8 cellular contexts compared by ENCODE assay signal in genomic region chr17:65122836-65123756, GRCh38. TPM values are rescaled to one million over a fixed set of nuclear protein-coding genes. Genes with fewer than 3 reads are reported as not detected.
DNase-seq lines count a peak whose midpoint lies in the region; ATAC-seq and TF ChIP-seq lines count a peak whose summit lies in the region.

No MANE protein-coding gene starts in this region.

- ATAC-seq in GM21381 (IDR thresholded peaks at IDR 0.05; ENCODE audit: unreplicated experiment) (peak; percentile 72), mucosa of descending colon (peak; percentile 92)

- H3K36me3 ChIP-seq in HUES48 (ENCODE audit: control insufficient read depth, insufficient read depth, low read length) (no peaks in the 10 kb centered on the region), OCI-LY1 (ENCODE audit: insufficient read depth, low read length) (no peaks in the 10 kb centered on the region), mucosa of descending colon (ENCODE audit: low read depth) (no peaks in the 10 kb centered on the region)

- no peaks in the 10 kb centered on the region for H3K79me2 ChIP-seq in OCI-LY1 (ENCODE audit: insufficient read depth, low read length)

- TF ChIP-seq CTCF in OCI-LY1 (IDR thresholded peaks at IDR 0.05; ENCODE audit: low read length), result no peak
- TF ChIP-seq CTCF in mucosa of descending colon (IDR thresholded peaks at IDR 0.05), result no peak

- no peak overlapping the region for H3K27ac ChIP-seq in HUES48 (ENCODE audit: low read depth, low read length)
- H3K27ac ChIP-seq in OCI-LY1 (ENCODE audit: low read depth, low read length, poor library complexity, severe bottlenecking), result peak overlapping the region; percentile 46
- H3K27ac ChIP-seq in epithelial cell of prostate, result peak overlapping the region; percentile 67

- DNase-seq in COLO668 (lab: John Stamatoyannopoulos, UW; ENCODE audit: unreplicated experiment), result peak; percentile 75
- DNase-seq in activated T-cell treated with anti-CD3 and anti-CD28 coated beads for 24 hours (ENCODE audit: low read depth), result peak; percentile 70
- DNase-seq in epithelial cell of prostate (ENCODE audit: low read depth, low spot score), result peak; percentile 37
- DNase-seq in mucosa of descending colon, result peak; percentile 85 to 90 (median 85)
- DNase-seq in stimulated activated CD8-positive, alpha-beta memory T cell treated with anti-CD3 and anti-CD28 coated beads, Interleukin-2, amount 100 ng/mL, for 48 hours (ENCODE audit: low read depth in 2 of 2), result peak; percentile 58 to 68

- intact Hi-C loops in mucosa of descending colon (cut with DNase I, micrococcal nuclease), result no loop called here

- H3K9me3 ChIP-seq in HUES48 (ENCODE audit: control insufficient read depth, insufficient read depth, low read length) (no peaks in the 10 kb centered on the region), OCI-LY1 (ENCODE audit: low read length) (no peaks in the 10 kb centered on the region; the same call in 1 of the 2 replicates), mucosa of descending colon (no peaks in the 10 kb centered on the region)

- H3K4me3 ChIP-seq in HUES48 (ENCODE audit: low read depth, low read length) (peak overlapping the region; percentile 66), OCI-LY1 (ENCODE audit: low read depth, low read length, poor library complexity, severe bottlenecking) (peak overlapping the region; percentile 70), mucosa of descending colon (peak overlapping the region; percentile 25)

- peak overlapping the region; percentile 68 for H3K4me2 ChIP-seq in OCI-LY1 (ENCODE audit: low read length)

- no peaks in the 10 kb centered on the region for H4K20me1 ChIP-seq in OCI-LY1 (ENCODE audit: insufficient read depth, low read length)

- H3F3A ChIP-seq in OCI-LY1 (ENCODE audit: insufficient read depth, low read length), result no peaks in the 10 kb centered on the region

- H3K9me2 ChIP-seq in OCI-LY1 (ENCODE audit: low read depth, low read length), result no peaks in the 10 kb centered on the region

- H3K4me1 ChIP-seq in HUES48 (ENCODE audit: control insufficient read depth, insufficient read depth, low read length), result peaks cover 4% of the 10 kb centered on the region; the same call in 1 of the 2 replicates
- H3K4me1 ChIP-seq in OCI-LY1 (ENCODE audit: insufficient read depth, low read length, severe bottlenecking), result peaks cover 20% of the 10 kb centered on the region
- peaks cover 7% of the 10 kb centered on the region for H3K4me1 ChIP-seq in mucosa of descending colon (ENCODE audit: low read depth)

- H3K27me3 ChIP-seq in HUES48 (ENCODE audit: control insufficient read depth, insufficient read depth, low read length) (no peaks in the 10 kb centered on the region), OCI-LY1 (ENCODE audit: insufficient read depth, low read length) (no peaks in the 10 kb centered on the region)

- H3K9ac ChIP-seq in HUES48 (ENCODE audit: low read depth, low read length) (peak overlapping the region; percentile 72), OCI-LY1 (ENCODE audit: low read length) (peak overlapping the region; percentile 75)

- H2AFZ ChIP-seq in OCI-LY1 (ENCODE audit: low read length), result peak overlapping the region; percentile 73

RNA-seq across cellular contexts. Expression of gene RGS9, which starts 14.1 kb away (rescaled TPM):
- total RNA-seq in mucosa of descending colon, result 10 to 100 TPM in 2 of 3 donors, 1 to 10 TPM in 1; 8.7 to 14.6 (median 13.3) TPM
